23 cellular contexts compared by ENCODE assay signal in genomic region chr4:117796677-117797076, GRCh38.
A peak's percentile ranks its signal among the peaks of the same experiment; 100 is the strongest.
DNase-seq lines count a peak whose midpoint lies in the region; ATAC-seq lines count a peak whose summit lies in the region.
"Had no signal": no experiment of that assay in that cellular context is flagged by ENCODE, and none has a peak within 500 bp of the region (broad histone marks: within the 10 kb centered on the region; RNA-seq: fewer than 3 reads in every experiment).

No MANE protein-coding gene starts in this region.

- DNase-seq in Caki2 (ENCODE audit: low read depth): peak; percentile 30
- peak; percentile 67 for DNase-seq in HT-29 (ENCODE audit: low spot score)
- peak; percentile 40 for DNase-seq in NCI-H748 treated with DMSO at 0.1 percent for 48 hours (lab: John Stamatoyannopoulos, UW)
- peak; percentile 50 for DNase-seq in kidney tubule cell (ENCODE audit: low spot score)
- DNase-seq in SHP77 (lab: John Stamatoyannopoulos, UW): no peak
- DNase-seq in DMS79 treated with DMSO at 0.1 percent for 48 hours (lab: John Stamatoyannopoulos, UW): no peak
- DNase-seq: activated CD4-positive, alpha-beta T cell treated with anti-CD3 and anti-CD28 coated beads, Interleukin-2, amount 10 ng/mL, durations not matched to agents 24 days and 14 days; activated naive CD4-positive, alpha-beta T cell treated with anti-CD3 and anti-CD28 coated beads for 36 hours; activated T-cell treated with anti-CD3 and anti-CD28 coated beads, Interleukin-2, amount 50 U/mL, for 4 hours; amygdala; CD4-positive, alpha-beta T cell; cortex of kidney; DMS79; islet precursor cell; lower lobe of right lung; NCI-H2107; NCI-H524 treated with DMSO at 0.1 percent for 48 hours; right cardiac atrium; stimulated activated CD4-positive, alpha-beta T cell treated with anti-CD3 and anti-CD28 coated beads, Interleukin-4, amount 100 ng/mL, for 4 hours; stimulated activated naive CD4-positive, alpha-beta T cell treated with Interleukin-2 at 50 U/mL for 16 hours; testis; uterus had no signal

- in situ Hi-C loops in Caki2 (cut with HindIII; ENCODE audit: low pct_unique_long_range_greater_than_20kb, low sequenced_read_pairs): no loop called here

- no peak for ATAC-seq in HG03159 (IDR thresholded peaks at IDR 0.05; ENCODE audit: unreplicated experiment)
- ATAC-seq: activated T-cell treated with anti-CD3 and anti-CD28 coated beads, Interleukin-2, amount 50 U/mL, for 4 hours; lower lobe of right lung; right cardiac atrium had no signal

Comparison
In these comparisons a context has a peak if more than half of its experiments do, and no peak if none do; other contexts are left out.
1. DNase-seq: peak in Caki2 (single experiment), HT-29 (single experiment), NCI-H748 treated with DMSO at 0.1 percent for 48 hours (single experiment) and kidney tubule cell (single experiment); none in SHP77 (0 of 2) and DMS79 treated with DMSO at 0.1 percent for 48 hours (single experiment).